In genomic region chr9:109925810-109926209, GRCh38 we compare ENCODE assay signal across 25 cellular contexts.
"Had no signal": no experiment of that assay in that cellular context is flagged by ENCODE, and none has a peak within 500 bp of the region (broad histone marks: within the 10 kb centered on the region; RNA-seq: fewer than 3 reads in every experiment).

No MANE protein-coding gene starts in this region.

- H3K79me2 ChIP-seq: parathyroid adenoma had no signal

- ATAC-seq: naive thymus-derived CD4-positive, alpha-beta T cell; psoas muscle had no signal

- H2AFZ ChIP-seq: parathyroid adenoma had no signal

- H3K4me1 ChIP-seq: gastroesophageal sphincter, parathyroid adenoma, sigmoid colon had no signal

- H3K9me3 Mint-ChIP-seq: nephron progenitor cell had no signal

- H3K36me3 ChIP-seq: esophagus squamous epithelium, gastroesophageal sphincter, sigmoid colon, transverse colon had no signal

- DNase-seq: central memory CD4-positive, alpha-beta T cell; cortex of kidney; dorsolateral prefrontal cortex; effector memory CD4-positive, alpha-beta T cell; esophagus squamous epithelium; foreskin fibroblast; glutamatergic neuron; islet precursor cell; left ventricle myocardium inferior; mesendoderm; naive thymus-derived CD4-positive, alpha-beta T cell; nephron progenitor cell; psoas muscle; retina; sigmoid colon; stimulated activated CD4-positive, alpha-beta T cell treated with anti-CD3 and anti-CD28 coated beads, Interleukin-2, amount 100 ng/mL, for 24 hours; stimulated activated CD4-positive, alpha-beta T cell treated with anti-CD3 and anti-CD28 coated beads, Interleukin-4, amount 100 ng/mL, for 4 hours; stimulated activated naive CD4-positive, alpha-beta T cell treated with Interleukin-2 at 50 U/mL for 16 hours had no signal

- H3K27me3 ChIP-seq: dorsolateral prefrontal cortex, esophagus squamous epithelium, gastroesophageal sphincter, sigmoid colon, transverse colon had no signal

- H3K9ac ChIP-seq: parathyroid adenoma had no signal

- H3K4me3 ChIP-seq: dorsolateral prefrontal cortex, esophagus squamous epithelium, gastroesophageal sphincter, left ventricle myocardium inferior, lung, psoas muscle, sigmoid colon, skin epidermis, thoracic aorta, transverse colon had no signal

- H3K27ac ChIP-seq: dorsolateral prefrontal cortex, epithelial cell of prostate, esophagus squamous epithelium, gastroesophageal sphincter, left ventricle myocardium inferior, parathyroid adenoma, psoas muscle, sigmoid colon, skin epidermis, thoracic aorta, transverse colon had no signal

- H3K9me3 ChIP-seq: esophagus squamous epithelium, gastroesophageal sphincter, left ventricle myocardium inferior, psoas muscle, sigmoid colon, thoracic aorta, transverse colon had no signal

- H3K4me3 Mint-ChIP-seq: nephron progenitor cell had no signal

- H3K27ac Mint-ChIP-seq: naive thymus-derived CD4-positive, alpha-beta T cell; nephron progenitor cell had no signal
